Comparison of ENCODE assay signal across 1 cellular context in the genomic region with DNA sequence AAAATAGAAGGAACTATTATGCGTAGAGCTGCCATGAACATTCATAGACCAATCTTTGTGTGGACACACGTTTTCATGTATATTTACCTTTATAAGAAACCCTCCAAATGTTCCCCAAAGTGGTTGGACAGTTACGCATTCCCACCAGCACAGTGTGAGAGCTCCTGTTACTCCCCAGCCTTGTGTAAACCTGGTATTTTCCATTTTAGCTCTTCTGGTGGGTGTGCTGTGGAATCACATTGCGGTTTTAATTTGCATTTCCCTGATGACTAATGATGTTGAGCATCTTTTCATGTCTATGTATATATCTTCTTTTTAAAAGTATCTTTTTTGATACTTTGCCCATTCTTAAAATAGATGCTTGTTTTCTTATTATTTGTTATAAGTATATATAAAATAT.
TF ChIP-seq lines count a peak whose summit lies in the region.

No MANE protein-coding gene starts in this region.

TF ChIP-seq in IMR-90, 13 proteins besides CTCF, POLR2A, EP300 and RAD21 (continued from another document):
- TF ChIP-seq, protein P1, sequence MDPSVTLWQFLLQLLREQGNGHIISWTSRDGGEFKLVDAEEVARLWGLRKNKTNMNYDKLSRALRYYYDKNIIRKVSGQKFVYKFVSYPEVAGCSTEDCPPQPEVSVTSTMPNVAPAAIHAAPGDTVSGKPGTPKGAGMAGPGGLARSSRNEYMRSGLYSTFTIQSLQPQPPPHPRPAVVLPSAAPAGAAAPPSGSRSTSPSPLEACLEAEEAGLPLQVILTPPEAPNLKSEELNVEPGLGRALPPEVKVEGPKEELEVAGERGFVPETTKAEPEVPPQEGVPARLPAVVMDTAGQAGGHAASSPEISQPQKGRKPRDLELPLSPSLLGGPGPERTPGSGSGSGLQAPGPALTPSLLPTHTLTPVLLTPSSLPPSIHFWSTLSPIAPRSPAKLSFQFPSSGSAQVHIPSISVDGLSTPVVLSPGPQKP (IDR thresholded peaks at IDR 0.05; ENCODE audit: borderline replicate concordance, low read depth, low read length): no peak
- TF ChIP-seq RCOR1 (IDR thresholded peaks at IDR 0.05; ENCODE audit: insufficient replicate concordance, low read length) (no peak), CEBPB (IDR thresholded peaks at IDR 0.05; ENCODE audit: low read depth, low read length) (no peak), NFE2L2 (IDR thresholded peaks at IDR 0.05; ENCODE audit: low read depth, low read length) (no peak), USF2 (IDR thresholded peaks at IDR 0.05; ENCODE audit: low read depth, low read length) (no peak), MAFK (IDR thresholded peaks at IDR 0.05; ENCODE audit: low read depth, low read length) (no peak), SMC3 (IDR thresholded peaks at IDR 0.05; ENCODE audit: low read depth, low read length) (no peak), MAZ (IDR thresholded peaks at IDR 0.05; ENCODE audit: borderline replicate concordance, low read depth, low read length) (no peak), BHLHE40 (IDR thresholded peaks at IDR 0.05; ENCODE audit: low read depth, low read length) (no peak), CHD1 (IDR thresholded peaks at IDR 0.05; ENCODE audit: low read depth, low read length) (no peak), FOS (IDR thresholded peaks at IDR 0.05; ENCODE audit: low read depth, low read length) (no peak)
